32 cellular contexts compared by ENCODE assay signal in genomic region chr6:164825386-164825785, GRCh38.
"Had no signal": no experiment of that assay in that cellular context is flagged by ENCODE, and none has a peak within 500 bp of the region (broad histone marks: within the 10 kb centered on the region; RNA-seq: fewer than 3 reads in every experiment).

No MANE protein-coding gene starts in this region.

- H3K4me3 Mint-ChIP-seq: activated CD4-positive, alpha-beta memory T cell treated with anti-CD3 and anti-CD28 coated beads, Interleukin-2, amount 10 ng/mL, durations not matched to agents 7 days and 5 days; activated CD4-positive, alpha-beta T cell treated with anti-CD3 and anti-CD28 coated beads, Interleukin-2, amount 10 ng/mL, durations not matched to agents 7 days and 5 days; activated naive CD8-positive, alpha-beta T cell treated with anti-CD3 and anti-CD28 coated beads, Interleukin-2, amount 50 U/mL, for 24 hours; activated T-cell treated with anti-CD3 and anti-CD28 coated beads, Interleukin-2, amount 50 U/mL, for 24 hours; activated T-helper 17 cell treated with anti-CD3 and anti-CD28 coated beads, Interleukin-2, amount 50 U/mL, for 72 hours; immature natural killer cell; natural killer cell; neural progenitor cell; stimulated activated naive CD8-positive, alpha-beta T cell treated with anti-CD3 and anti-CD28 coated beads, Interleukin-15, Interleukin-2, amounts not matched to agents 100 ng/mL and 50 ng/mL, for 24 hours; T-helper 1 cell treated with Interleukin-12 subunit alpha and Interleukin-12 subunit beta and Interleukin-4 antibody, amounts not matched to agents 30 μg/mL and 1 μg/mL, for 36 hours had no signal

- H3K27ac ChIP-seq: cardiac muscle cell, coronary artery, dorsolateral prefrontal cortex, gastrocnemius medialis, left lung, lower lobe of right lung, neural progenitor cell, right lobe of liver, skin epidermis, thoracic aorta had no signal

- H3K27me3 ChIP-seq: cardiac muscle cell, dorsolateral prefrontal cortex, gastrocnemius medialis, left lung, neural progenitor cell, right lobe of liver had no signal

- H3K4me3 ChIP-seq: cardiac muscle cell, coronary artery, dorsolateral prefrontal cortex, gastrocnemius medialis, left lung, lower lobe of right lung, neural progenitor cell, right lobe of liver, skin epidermis, thoracic aorta had no signal

- H3K27me3 Mint-ChIP-seq: activated CD4-positive, alpha-beta memory T cell treated with anti-CD3 and anti-CD28 coated beads, Interleukin-2, amount 10 ng/mL, durations not matched to agents 7 days and 5 days; activated CD4-positive, alpha-beta T cell treated with anti-CD3 and anti-CD28 coated beads, Interleukin-2, amount 10 ng/mL, durations not matched to agents 7 days and 5 days; activated naive CD8-positive, alpha-beta T cell treated with anti-CD3 and anti-CD28 coated beads, Interleukin-2, amount 50 U/mL, for 24 hours; activated T-cell treated with anti-CD3 and anti-CD28 coated beads, Interleukin-2, amount 50 U/mL, for 24 hours; activated T-helper 17 cell treated with anti-CD3 and anti-CD28 coated beads, Interleukin-2, amount 50 U/mL, for 72 hours; stimulated activated naive CD8-positive, alpha-beta T cell treated with anti-CD3 and anti-CD28 coated beads, Interleukin-15, Interleukin-2, amounts not matched to agents 100 ng/mL and 50 ng/mL, for 24 hours had no signal

- H3K36me3 Mint-ChIP-seq: immature natural killer cell, natural killer cell, neural progenitor cell had no signal

- H3K27ac Mint-ChIP-seq: activated CD4-positive, alpha-beta memory T cell treated with anti-CD3 and anti-CD28 coated beads, Interleukin-2, amount 10 ng/mL, durations not matched to agents 7 days and 5 days; activated CD4-positive, alpha-beta T cell treated with anti-CD3 and anti-CD28 coated beads, Interleukin-2, amount 10 ng/mL, durations not matched to agents 7 days and 5 days; activated naive CD8-positive, alpha-beta T cell treated with anti-CD3 and anti-CD28 coated beads, Interleukin-2, amount 50 U/mL, for 24 hours; activated T-cell treated with anti-CD3 and anti-CD28 coated beads, Interleukin-2, amount 50 U/mL, for 24 hours; activated T-helper 17 cell treated with anti-CD3 and anti-CD28 coated beads, Interleukin-2, amount 50 U/mL, for 72 hours; immature natural killer cell; natural killer cell; neural progenitor cell; stimulated activated naive CD8-positive, alpha-beta T cell treated with anti-CD3 and anti-CD28 coated beads, Interleukin-15, Interleukin-2, amounts not matched to agents 100 ng/mL and 50 ng/mL, for 24 hours; T-helper 1 cell treated with Interleukin-12 subunit alpha and Interleukin-12 subunit beta and Interleukin-4 antibody, amounts not matched to agents 30 μg/mL and 1 μg/mL, for 36 hours had no signal

- DNase-seq: activated CD4-positive, alpha-beta memory T cell treated with anti-CD3 and anti-CD28 coated beads, Interleukin-2, amount 10 ng/mL, durations not matched to agents 7 days and 5 days; activated CD4-positive, alpha-beta T cell treated with anti-CD3 and anti-CD28 coated beads for 1 hour; activated CD4-positive, alpha-beta T cell treated with anti-CD3 and anti-CD28 coated beads, Interleukin-2, amount 10 ng/mL, durations not matched to agents 7 days and 5 days; activated CD8-positive, alpha-beta memory T cell treated with anti-CD3 and anti-CD28 coated beads, Interleukin-2, amount 50 U/mL, for 48 hours; activated gamma-delta T cell treated with Interleukin-2 at 50 U/mL for 16 hours; activated naive CD4-positive, alpha-beta T cell treated with anti-CD3 and anti-CD28 coated beads, Interleukin-2, amount 50 U/mL, for 16 hours; activated naive CD8-positive, alpha-beta T cell treated with anti-CD3 and anti-CD28 coated beads, Interleukin-2, amount 50 U/mL, for 24 hours; activated T-cell treated with anti-CD3 and anti-CD28 coated beads, Interleukin-2, amount 50 U/mL, for 24 hours; amygdala; dorsolateral prefrontal cortex; effector memory CD4-positive, alpha-beta T cell; erythroblast; gastrocnemius medialis; hippocampal formation; immature natural killer cell; left lung; lower lobe of right lung; mesenchymal stem cell; natural killer cell; right lobe of liver; stimulated activated CD4-positive, alpha-beta T cell treated with anti-CD3 and anti-CD28 coated beads, Interleukin-12 subunit alpha, Interleukin-12 subunit beta, amount 100 ng/mL, for 4 hours; stimulated activated CD4-positive, alpha-beta T cell treated with anti-CD3 and anti-CD28 coated beads, Interleukin-4, amount 100 ng/mL, for 1 hour; SW 1271; T-helper 9 cell had no signal

- H3K9me3 ChIP-seq: gastrocnemius medialis, left lung, lower lobe of right lung, right lobe of liver, thoracic aorta had no signal

- H3K4me1 ChIP-seq: gastrocnemius medialis, left lung, lower lobe of right lung, neural progenitor cell, right lobe of liver had no signal

- H3K4me1 Mint-ChIP-seq: activated CD4-positive, alpha-beta memory T cell treated with anti-CD3 and anti-CD28 coated beads, Interleukin-2, amount 10 ng/mL, durations not matched to agents 7 days and 5 days; activated CD4-positive, alpha-beta T cell treated with anti-CD3 and anti-CD28 coated beads, Interleukin-2, amount 10 ng/mL, durations not matched to agents 7 days and 5 days; activated naive CD8-positive, alpha-beta T cell treated with anti-CD3 and anti-CD28 coated beads, Interleukin-2, amount 50 U/mL, for 24 hours; activated T-helper 17 cell treated with anti-CD3 and anti-CD28 coated beads, Interleukin-2, amount 50 U/mL, for 72 hours; immature natural killer cell; natural killer cell had no signal

- ATAC-seq: activated naive CD8-positive, alpha-beta T cell treated with anti-CD3 and anti-CD28 coated beads, Interleukin-2, amount 50 U/mL, for 24 hours; activated T-helper 17 cell treated with anti-CD3 and anti-CD28 coated beads, Interleukin-2, amount 50 U/mL, for 72 hours; gastrocnemius medialis; left lung; lower lobe of right lung; natural killer cell; right lobe of liver had no signal

- H3K36me3 ChIP-seq: cardiac muscle cell, gastrocnemius medialis, left lung, lower lobe of right lung, neural progenitor cell, right lobe of liver, thoracic aorta had no signal
